In genomic region chr6:84791927-84792326, GRCh38 we compare ENCODE assay signal across 29 cellular contexts. TPM values are rescaled to one million over a fixed set of nuclear protein-coding genes. Genes with fewer than 3 reads are reported as not detected.
"Had no signal": no experiment of that assay in that cellular context is flagged by ENCODE, and none has a peak within 500 bp of the region (broad histone marks: within the 10 kb centered on the region; RNA-seq: fewer than 3 reads in every experiment).

No MANE protein-coding gene starts in this region.

- H3K27ac ChIP-seq: adrenal gland, body of pancreas, epithelial cell of prostate had no signal

- H3K36me3 Mint-ChIP-seq: activated CD4-positive, alpha-beta memory T cell treated with anti-CD3 and anti-CD28 coated beads for 36 hours; activated CD8-positive, alpha-beta memory T cell treated with anti-CD3 and anti-CD28 coated beads, Interleukin-2, amount 10 ng/mL, durations not matched to agents 7 days and 5 days; activated naive CD4-positive, alpha-beta T cell treated with anti-CD3 and anti-CD28 coated beads, Interleukin-2, amount 50 U/mL, for 24 hours; activated naive CD8-positive, alpha-beta T cell treated with anti-CD3 and anti-CD28 coated beads for 36 hours had no signal

- H3K27me3 ChIP-seq: adrenal gland, body of pancreas had no signal

- H3K4me1 Mint-ChIP-seq: activated CD4-positive, alpha-beta T cell treated with anti-CD3 and anti-CD28 coated beads for 36 hours; activated CD4-positive, alpha-beta T cell treated with anti-CD3 and anti-CD28 coated beads, Interleukin-2, amount 10 ng/mL, durations not matched to agents 24 days and 14 days; activated CD8-positive, alpha-beta memory T cell treated with anti-CD3 and anti-CD28 coated beads, Interleukin-2, amount 10 ng/mL, durations not matched to agents 7 days and 5 days; activated naive CD4-positive, alpha-beta T cell treated with anti-CD3 and anti-CD28 coated beads, Interleukin-2, amount 50 U/mL, for 24 hours; activated naive CD8-positive, alpha-beta T cell treated with anti-CD3 and anti-CD28 coated beads for 36 hours; activated naive CD8-positive, alpha-beta T cell treated with anti-CD3 and anti-CD28 coated beads, Interleukin-2, amount 50 U/mL, for 24 hours had no signal

- H3K4me1 ChIP-seq: adrenal gland, body of pancreas had no signal

- H3K27me3 Mint-ChIP-seq: activated CD4-positive, alpha-beta memory T cell treated with anti-CD3 and anti-CD28 coated beads for 36 hours; activated CD4-positive, alpha-beta T cell treated with anti-CD3 and anti-CD28 coated beads for 36 hours; activated CD4-positive, alpha-beta T cell treated with anti-CD3 and anti-CD28 coated beads, Interleukin-2, amount 10 ng/mL, durations not matched to agents 24 days and 14 days; activated CD8-positive, alpha-beta memory T cell treated with anti-CD3 and anti-CD28 coated beads, Interleukin-2, amount 10 ng/mL, durations not matched to agents 7 days and 5 days; activated naive CD8-positive, alpha-beta T cell treated with anti-CD3 and anti-CD28 coated beads for 36 hours; activated naive CD8-positive, alpha-beta T cell treated with anti-CD3 and anti-CD28 coated beads, Interleukin-2, amount 50 U/mL, for 24 hours; effector memory CD8-positive, alpha-beta T cell had no signal

- H3K4me3 ChIP-seq: adrenal gland, body of pancreas had no signal

- H3K9me3 Mint-ChIP-seq: activated CD4-positive, alpha-beta T cell treated with anti-CD3 and anti-CD28 coated beads, Interleukin-2, amount 10 ng/mL, durations not matched to agents 24 days and 14 days; activated naive CD4-positive, alpha-beta T cell treated with anti-CD3 and anti-CD28 coated beads for 36 hours; activated naive CD8-positive, alpha-beta T cell treated with anti-CD3 and anti-CD28 coated beads for 36 hours; activated T-helper 1 cell treated with anti-CD3 and anti-CD28 coated beads, Interleukin-12 subunit alpha, Interleukin-12 subunit beta, Interleukin-2, Interleukin-4 antibody, amounts not matched to agents 30 ng/mL and 10 ng/mL and 1 ng/mL, durations not matched to agents 14 hours and 24 hours and 36 hours had no signal

- H3K9me3 ChIP-seq: adrenal gland had no signal

- H3K4me3 Mint-ChIP-seq: activated CD4-positive, alpha-beta memory T cell treated with anti-CD3 and anti-CD28 coated beads for 36 hours; activated CD4-positive, alpha-beta T cell treated with anti-CD3 and anti-CD28 coated beads for 36 hours; activated CD4-positive, alpha-beta T cell treated with anti-CD3 and anti-CD28 coated beads, Interleukin-2, amount 10 ng/mL, durations not matched to agents 24 days and 14 days; activated CD8-positive, alpha-beta memory T cell treated with anti-CD3 and anti-CD28 coated beads, Interleukin-2, amount 10 ng/mL, durations not matched to agents 7 days and 5 days; activated CD8-positive, alpha-beta T cell treated with anti-CD3 and anti-CD28 coated beads, Interleukin-2, amount 10 ng/mL, durations not matched to agents 7 days and 5 days; activated naive CD4-positive, alpha-beta T cell treated with anti-CD3 and anti-CD28 coated beads for 36 hours; activated naive CD4-positive, alpha-beta T cell treated with anti-CD3 and anti-CD28 coated beads, Interleukin-2, amount 50 U/mL, for 24 hours; activated naive CD8-positive, alpha-beta T cell treated with anti-CD3 and anti-CD28 coated beads for 36 hours; activated naive CD8-positive, alpha-beta T cell treated with anti-CD3 and anti-CD28 coated beads, Interleukin-2, amount 50 U/mL, for 24 hours; activated T-helper 1 cell treated with anti-CD3 and anti-CD28 coated beads, Interleukin-12 subunit alpha, Interleukin-12 subunit beta, Interleukin-2, Interleukin-4 antibody, amounts not matched to agents 30 ng/mL and 10 ng/mL and 1 ng/mL, durations not matched to agents 14 hours and 24 hours and 36 hours; effector memory CD8-positive, alpha-beta T cell had no signal

- H3K27ac Mint-ChIP-seq: activated CD4-positive, alpha-beta memory T cell treated with anti-CD3 and anti-CD28 coated beads for 36 hours; activated CD4-positive, alpha-beta T cell treated with anti-CD3 and anti-CD28 coated beads for 36 hours; activated CD4-positive, alpha-beta T cell treated with anti-CD3 and anti-CD28 coated beads, Interleukin-2, amount 10 ng/mL, durations not matched to agents 24 days and 14 days; activated CD8-positive, alpha-beta memory T cell treated with anti-CD3 and anti-CD28 coated beads, Interleukin-2, amount 10 ng/mL, durations not matched to agents 7 days and 5 days; activated CD8-positive, alpha-beta T cell treated with anti-CD3 and anti-CD28 coated beads, Interleukin-2, amount 10 ng/mL, durations not matched to agents 7 days and 5 days; activated naive CD4-positive, alpha-beta T cell treated with anti-CD3 and anti-CD28 coated beads for 36 hours; activated naive CD4-positive, alpha-beta T cell treated with anti-CD3 and anti-CD28 coated beads, Interleukin-2, amount 50 U/mL, for 24 hours; activated naive CD8-positive, alpha-beta T cell treated with anti-CD3 and anti-CD28 coated beads for 36 hours; activated naive CD8-positive, alpha-beta T cell treated with anti-CD3 and anti-CD28 coated beads, Interleukin-2, amount 50 U/mL, for 24 hours; activated T-helper 1 cell treated with anti-CD3 and anti-CD28 coated beads, Interleukin-12 subunit alpha, Interleukin-12 subunit beta, Interleukin-2, Interleukin-4 antibody, amounts not matched to agents 30 ng/mL and 10 ng/mL and 1 ng/mL, durations not matched to agents 14 hours and 24 hours and 36 hours; activated T-helper 2 cell treated with anti-CD3 and anti-CD28 coated beads, Interferon-gamma antibody, Interleukin-2, Interleukin-4, amounts not matched to agents 10 μg/mL and 5 μg/mL and 100 μg/mL, durations not matched to agents 14 hours and 24 hours and 36 hours; effector memory CD8-positive, alpha-beta T cell had no signal

- DNase-seq: activated CD4-positive, alpha-beta memory T cell treated with anti-CD3 and anti-CD28 coated beads for 36 hours; activated CD4-positive, alpha-beta T cell treated with anti-CD3 and anti-CD28 coated beads for 36 hours; activated CD4-positive, alpha-beta T cell treated with anti-CD3 and anti-CD28 coated beads, Interleukin-2, amount 10 ng/mL, durations not matched to agents 24 days and 14 days; activated CD4-positive, CD25-positive, alpha-beta regulatory T cell; activated CD4-positive, CD25-positive, alpha-beta regulatory T cell treated with anti-CD3 and anti-CD28 coated beads, Interleukin-2, amount 50 U/mL, for 72 hours; activated CD8-positive, alpha-beta memory T cell treated with anti-CD3 and anti-CD28 coated beads, Interleukin-2, amount 10 ng/mL, durations not matched to agents 7 days and 5 days; activated CD8-positive, alpha-beta memory T cell treated with anti-CD3 and anti-CD28 coated beads, Interleukin-2, amount 50 U/mL, for 4 hours; activated CD8-positive, alpha-beta T cell treated with anti-CD3 and anti-CD28 coated beads, Interleukin-2, amount 10 ng/mL, durations not matched to agents 7 days and 5 days; activated effector memory CD4-positive, alpha-beta T cell treated with anti-CD3 and anti-CD28 coated beads, Interleukin-2, amount 50 U/mL, for 16 hours; activated naive CD4-positive, alpha-beta T cell treated with anti-CD3 and anti-CD28 coated beads for 36 hours; activated naive CD8-positive, alpha-beta T cell treated with anti-CD3 and anti-CD28 coated beads for 36 hours; activated naive CD8-positive, alpha-beta T cell treated with anti-CD3 and anti-CD28 coated beads, Interleukin-2, amount 50 U/mL, for 24 hours; activated T-cell treated with anti-CD3 and anti-CD28 coated beads, Interleukin-2, amount 50 U/mL, for 1 hour; activated T-cell treated with anti-CD3 and anti-CD28 coated beads, Interleukin-2, amount 50 U/mL, for 48 hours; adrenal gland; amygdala; aorta; body of pancreas; caudate nucleus; cortex of kidney; effector CD4-positive, alpha-beta T cell; effector memory CD8-positive, alpha-beta T cell; head of caudate nucleus; T-helper 2 cell had no signal

- ATAC-seq: activated CD4-positive, alpha-beta T cell treated with anti-CD3 and anti-CD28 coated beads for 36 hours; activated CD8-positive, alpha-beta memory T cell treated with anti-CD3 and anti-CD28 coated beads, Interleukin-2, amount 10 ng/mL, durations not matched to agents 7 days and 5 days; activated CD8-positive, alpha-beta T cell treated with anti-CD3 and anti-CD28 coated beads, Interleukin-2, amount 10 ng/mL, durations not matched to agents 7 days and 5 days; activated naive CD8-positive, alpha-beta T cell treated with anti-CD3 and anti-CD28 coated beads, Interleukin-2, amount 50 U/mL, for 24 hours; body of pancreas; effector memory CD8-positive, alpha-beta T cell had no signal

- H3K36me3 ChIP-seq: adrenal gland had no signal

RNA-seq across cellular contexts. Expression of gene TBX18, which starts 27.5 kb away (rescaled TPM):
- total RNA-seq: activated CD4-positive, alpha-beta memory T cell treated with anti-CD3 and anti-CD28 coated beads for 36 hours; activated CD4-positive, alpha-beta T cell treated with anti-CD3 and anti-CD28 coated beads for 36 hours; activated CD4-positive, alpha-beta T cell treated with anti-CD3 and anti-CD28 coated beads, Interleukin-2, amount 10 ng/mL, durations not matched to agents 24 days and 14 days; activated CD8-positive, alpha-beta memory T cell treated with anti-CD3 and anti-CD28 coated beads for 36 hours; activated CD8-positive, alpha-beta memory T cell treated with anti-CD3 and anti-CD28 coated beads, Interleukin-2, amount 10 ng/mL, durations not matched to agents 7 days and 5 days; activated CD8-positive, alpha-beta T cell treated with anti-CD3 and anti-CD28 coated beads, Interleukin-2, amount 10 ng/mL, durations not matched to agents 7 days and 5 days; activated naive CD4-positive, alpha-beta T cell treated with anti-CD3 and anti-CD28 coated beads for 36 hours; activated naive CD8-positive, alpha-beta T cell treated with anti-CD3 and anti-CD28 coated beads for 36 hours; activated T-helper 1 cell treated with anti-CD3 and anti-CD28 coated beads, Interleukin-12 subunit alpha, Interleukin-12 subunit beta, Interleukin-2, Interleukin-4 antibody, amounts not matched to agents 30 ng/mL and 10 ng/mL and 1 ng/mL, durations not matched to agents 14 hours and 24 hours and 36 hours; activated T-helper 2 cell treated with anti-CD3 and anti-CD28 coated beads, Interferon-gamma antibody, Interleukin-2, Interleukin-4, amounts not matched to agents 10 μg/mL and 5 μg/mL and 100 μg/mL, durations not matched to agents 14 hours and 24 hours and 36 hours had no signal
